Comparison of ENCODE assay signal across 35 cellular contexts in genomic region chr9:99785010-99785590, GRCh38.
"Had no signal": no experiment of that assay in that cellular context is flagged by ENCODE, and none has a peak within 500 bp of the region (broad histone marks: within the 10 kb centered on the region; RNA-seq: fewer than 3 reads in every experiment).

No MANE protein-coding gene starts in this region.

- H3K27ac Mint-ChIP-seq: activated CD4-positive, alpha-beta T cell treated with anti-CD3 and anti-CD28 coated beads for 36 hours; activated T-helper 1 cell treated with anti-CD3 and anti-CD28 coated beads, Interleukin-12 subunit alpha, Interleukin-12 subunit beta, Interleukin-2, Interleukin-4 antibody, amounts not matched to agents 30 ng/mL and 10 ng/mL and 1 ng/mL, durations not matched to agents 14 hours and 24 hours and 36 hours; naive thymus-derived CD8-positive, alpha-beta T cell; stimulated activated naive CD8-positive, alpha-beta T cell treated with anti-CD3 and anti-CD28 coated beads, Interleukin-15, amount 100 ng/mL, for 72 hours; T-helper 2 cell treated with Interferon-gamma antibody and Interleukin-4, amounts not matched to agents 5 μg/mL and 100 μg/mL, for 36 hours had no signal

- H3K4me1 ChIP-seq: parathyroid adenoma, psoas muscle, sigmoid colon, upper lobe of left lung, vagina had no signal

- H3K4me3 Mint-ChIP-seq: activated CD4-positive, alpha-beta T cell treated with anti-CD3 and anti-CD28 coated beads for 36 hours; activated T-helper 1 cell treated with anti-CD3 and anti-CD28 coated beads, Interleukin-12 subunit alpha, Interleukin-12 subunit beta, Interleukin-2, Interleukin-4 antibody, amounts not matched to agents 30 ng/mL and 10 ng/mL and 1 ng/mL, durations not matched to agents 14 hours and 24 hours and 36 hours; naive thymus-derived CD8-positive, alpha-beta T cell; neural crest cell; stimulated activated memory B cell treated with anti-CD40 and anti-IgM and Interleukin-4, amounts not matched to agents 10 μg/mL and 1 μg/mL and 100 μg/mL, for 72 hours; stimulated activated naive CD8-positive, alpha-beta T cell treated with anti-CD3 and anti-CD28 coated beads, Interleukin-15, amount 100 ng/mL, for 72 hours; T-helper 2 cell treated with Interferon-gamma antibody and Interleukin-4, amounts not matched to agents 5 μg/mL and 100 μg/mL, for 36 hours had no signal

- H3K9ac ChIP-seq: parathyroid adenoma had no signal

- H3K79me2 ChIP-seq: parathyroid adenoma had no signal

- H3K9me3 ChIP-seq: psoas muscle, sigmoid colon, upper lobe of left lung, vagina had no signal

- FAIRE-seq: astrocyte, kidney, small intestine had no signal

- H3K36me3 Mint-ChIP-seq: naive thymus-derived CD8-positive, alpha-beta T cell; stimulated activated memory B cell treated with anti-CD40 and anti-IgM and Interleukin-4, amounts not matched to agents 10 μg/mL and 1 μg/mL and 100 μg/mL, for 72 hours had no signal

- H3K4me1 Mint-ChIP-seq: neural crest cell had no signal

- H3K27ac ChIP-seq: brain microvascular endothelial cell, parathyroid adenoma, psoas muscle, sigmoid colon, upper lobe of left lung, vagina had no signal

- H3K27me3 Mint-ChIP-seq: stimulated activated memory B cell treated with anti-CD40 and anti-IgM and Interleukin-4, amounts not matched to agents 10 μg/mL and 1 μg/mL and 100 μg/mL, for 72 hours had no signal

- DNase-seq: activated CD4-positive, alpha-beta T cell treated with anti-CD3 and anti-CD28 coated beads for 36 hours; activated CD4-positive, alpha-beta T cell treated with anti-CD3 and anti-CD28 coated beads, Interleukin-2, amount 50 U/mL, for 48 hours; activated CD4-positive, CD25-positive, alpha-beta regulatory T cell; activated CD8-positive, alpha-beta memory T cell treated with anti-CD3 and anti-CD28 coated beads, Interleukin-2, amount 50 U/mL, for 4 hours; activated gamma-delta T cell treated with Interleukin-2 at 50 U/mL for 16 hours; activated naive CD4-positive, alpha-beta T cell treated with anti-CD3 and anti-CD28 coated beads, Interleukin-2, amount 50 U/mL, for 16 hours; activated T-cell treated with anti-CD3 and anti-CD28 coated beads, Interleukin-2, amount 50 U/mL, for 1 hour; amniotic stem cell; brain microvascular endothelial cell; cortex of kidney; foreskin fibroblast; head of caudate nucleus; hippocampal formation; kidney; left colon; mammary epithelial cell; naive thymus-derived CD8-positive, alpha-beta T cell; nucleus accumbens; psoas muscle; sigmoid colon; small intestine; stimulated activated CD4-positive, alpha-beta T cell treated with anti-CD3 and anti-CD28 coated beads, Interleukin-1b, Interleukin-23, amount 100 ng/mL, for 48 hours; stimulated activated CD4-positive, alpha-beta T cell treated with anti-CD3 and anti-CD28 coated beads, Interleukin-4, amount 100 ng/mL, for 4 hours; stimulated activated CD8-positive, alpha-beta memory T cell treated with anti-CD3 and anti-CD28 coated beads, Interleukin-4, amount 100 ng/mL, for 48 hours; stimulated activated naive CD8-positive, alpha-beta T cell treated with anti-CD3 and anti-CD28 coated beads, Interleukin-15, amount 100 ng/mL, for 72 hours; substantia nigra; T-helper 1 cell; upper lobe of left lung had no signal

- H3K4me3 ChIP-seq: psoas muscle, sigmoid colon, upper lobe of left lung, vagina had no signal

- H2AFZ ChIP-seq: parathyroid adenoma had no signal

- H3K36me3 ChIP-seq: brain microvascular endothelial cell, sigmoid colon, upper lobe of left lung, vagina had no signal

- H3K27me3 ChIP-seq: brain microvascular endothelial cell, sigmoid colon, upper lobe of left lung, vagina had no signal

- H3K9me3 Mint-ChIP-seq: neural crest cell; stimulated activated memory B cell treated with anti-CD40 and anti-IgM and Interleukin-4, amounts not matched to agents 10 μg/mL and 1 μg/mL and 100 μg/mL, for 72 hours; stimulated activated naive CD8-positive, alpha-beta T cell treated with anti-CD3 and anti-CD28 coated beads, Interleukin-15, amount 100 ng/mL, for 72 hours; T-helper 2 cell treated with Interferon-gamma antibody and Interleukin-4, amounts not matched to agents 5 μg/mL and 100 μg/mL, for 36 hours had no signal
